14 cellular contexts compared by ENCODE assay signal in genomic region chr19:55085923-55086715, GRCh38. TPM values are rescaled to one million over a fixed set of nuclear protein-coding genes. Genes with fewer than 3 reads are reported as not detected.
DNase-seq lines count a peak whose midpoint lies in the region; ATAC-seq, FAIRE-seq and TF ChIP-seq lines count a peak whose summit lies in the region.
"Had no signal": no experiment of that assay in that cellular context is flagged by ENCODE, and none has a peak within 500 bp of the region (broad histone marks: within the 10 kb centered on the region; RNA-seq: fewer than 3 reads in every experiment).

No MANE protein-coding gene starts in this region.

- peak overlapping the region in 3 of 4 donors; percentile 56 to 70 (median 66) for H3K4me3 Mint-ChIP-seq in CD4-positive, CD25-positive, alpha-beta regulatory T cell
- H3K4me3 Mint-ChIP-seq in T-helper 2 cell treated with Interferon-gamma antibody and Interleukin-4, amounts not matched to agents 5 μg/mL and 100 μg/mL, for 36 hours = no peak overlapping the region
- H3K4me3 Mint-ChIP-seq: activated CD8-positive, alpha-beta T cell treated with anti-CD3 and anti-CD28 coated beads, Interleukin-2, amount 10 ng/mL, durations not matched to agents 7 days and 5 days had no signal

- H2AFZ ChIP-seq in hepatocyte = no peak overlapping the region

- H3K27ac ChIP-seq in CD4-positive, CD25-positive, alpha-beta regulatory T cell (ENCODE audit: insufficient read depth, low read length, poor library complexity, severe bottlenecking) = no peak overlapping the region
- no peak overlapping the region for H3K27ac ChIP-seq in SK-N-MC
- no peak overlapping the region for H3K27ac ChIP-seq in hepatocyte
- H3K27ac ChIP-seq in psoas muscle = no peak overlapping the region
- H3K27ac ChIP-seq in pancreas = no peak overlapping the region

- H3K9me2 ChIP-seq in hepatocyte (replicated peaks; ENCODE audit: insufficient read depth) = no peaks in the 10 kb centered on the region

- H3K27me3 Mint-ChIP-seq in CD4-positive, CD25-positive, alpha-beta regulatory T cell = peaks cover 71% of the 10 kb centered on the region
- peaks cover 50% of the 10 kb centered on the region for H3K27me3 Mint-ChIP-seq in T-helper 2 cell treated with Interferon-gamma antibody and Interleukin-4, amounts not matched to agents 5 μg/mL and 100 μg/mL, for 36 hours (ENCODE audit: low read depth)

- no peaks in the 10 kb centered on the region for H3K9me3 ChIP-seq in CD4-positive, CD25-positive, alpha-beta regulatory T cell (ENCODE audit: control insufficient read depth in 2 of 2, low read length in 2 of 2)
- H3K9me3 ChIP-seq in SK-N-MC (ENCODE audit: low read depth, low read length) (no peaks in the 10 kb centered on the region), hepatocyte (ENCODE audit: low read depth) (no peaks in the 10 kb centered on the region), psoas muscle (no peaks in the 10 kb centered on the region), pancreas (no peaks in the 10 kb centered on the region)

- peaks cover 0 to 44% (median 18%) of the 10 kb centered on the region in 4 donors for H3K4me1 Mint-ChIP-seq in CD4-positive, CD25-positive, alpha-beta regulatory T cell
- peaks cover 17% of the 10 kb centered on the region for H3K4me1 Mint-ChIP-seq in T-helper 2 cell treated with Interferon-gamma antibody and Interleukin-4, amounts not matched to agents 5 μg/mL and 100 μg/mL, for 36 hours (ENCODE audit: low read depth)

- H3K27me3 ChIP-seq in CD4-positive, CD25-positive, alpha-beta regulatory T cell (ENCODE audit: control insufficient read depth, insufficient read depth, low read length) = peaks cover 9% of the 10 kb centered on the region
- peaks cover 29% of the 10 kb centered on the region for H3K27me3 ChIP-seq in hepatocyte
- peaks cover 0 to 74% (median 34%) of the 10 kb centered on the region in 3 donors for H3K27me3 ChIP-seq in psoas muscle (ENCODE audit: insufficient read depth in 3 of 3, low read length in 2 of 3)
- no peaks in the 10 kb centered on the region for H3K27me3 ChIP-seq in pancreas

- no peak for FAIRE-seq in pancreas (lab: Jason Lieb, UNC)
- FAIRE-seq: bronchial epithelial cell, islet of Langerhans, urothelium cell line had no signal

- WGBS in hepatocyte (ENCODE audit: low lambda C conversion rate, missing lambda C conversion rate) = 44% methylated on average over 30 of the region's 35 CpGs
- 15 to 21% (median 16%) methylated on average over 31 to 35 of the region's 35 CpGs for WGBS in psoas muscle, 3 donors
- WGBS in pancreas, 2 donors = 48% methylated on average over 31 to 35 of the region's 35 CpGs

- H3K4me2 ChIP-seq in hepatocyte = peak overlapping the region; percentile 91

- H3K4me3 ChIP-seq in CD4-positive, CD25-positive, alpha-beta regulatory T cell (ENCODE audit: low read depth, low read length) = no peak overlapping the region
- H3K4me3 ChIP-seq in SK-N-MC (peak overlapping the region; percentile 66), hepatocyte (peak overlapping the region; percentile 1), psoas muscle (peak overlapping the region; percentile 68), pancreas (peak overlapping the region in 2 of 4 donors; percentile 22 to 36)

- ATAC-seq in CD4-positive, CD25-positive, alpha-beta regulatory T cell (ENCODE audit: low read depth in 2 of 2) = no peak
- ATAC-seq in psoas muscle = peak in 1 of 4 donors; percentile 2
- no peak for ATAC-seq in pancreas
- no peak for ATAC-seq in GM18502 (IDR thresholded peaks at IDR 0.05; ENCODE audit: poor library complexity, unreplicated experiment)

- no peak overlapping the region for H3K27ac Mint-ChIP-seq in CD4-positive, CD25-positive, alpha-beta regulatory T cell
- H3K27ac Mint-ChIP-seq in T-helper 2 cell treated with Interferon-gamma antibody and Interleukin-4, amounts not matched to agents 5 μg/mL and 100 μg/mL, for 36 hours = no peak overlapping the region
- H3K27ac Mint-ChIP-seq: activated CD8-positive, alpha-beta T cell treated with anti-CD3 and anti-CD28 coated beads, Interleukin-2, amount 10 ng/mL, durations not matched to agents 7 days and 5 days had no signal

- H3K79me2 ChIP-seq in hepatocyte = no peaks in the 10 kb centered on the region

- no peak for DNase-seq in CD4-positive, CD25-positive, alpha-beta regulatory T cell
- DNase-seq in SK-N-MC (ENCODE audit: low read depth, low spot score) (no peak), hepatocyte (ENCODE audit: low spot score) (no peak), psoas muscle (no peak), NCI-H446 (lab: John Stamatoyannopoulos, UW) (no peak), pancreas (no peak)
- DNase-seq in T-helper 2 cell treated with Interferon-gamma antibody and Interleukin-4, amounts not matched to agents 5 μg/mL and 100 μg/mL, for 36 hours (ENCODE audit: low spot score) = no peak
- DNase-seq: NCI-H2081 treated with DMSO at 0.1 percent for 48 hours, RPMI8226 had no signal

- intact Hi-C loops in psoas muscle (cut with DNase I) (loop anchor here in 1 of 2 donors (2.0 kb wide), 1 partner anchor 75 kb away; no protein-coding TSS in a partner anchor), pancreas (cut with DNase I) (no loop called here)

- H3K4me1 ChIP-seq in CD4-positive, CD25-positive, alpha-beta regulatory T cell (ENCODE audit: control insufficient read depth, insufficient read depth, low read length, poor library complexity, severe bottlenecking) = peaks cover 36% of the 10 kb centered on the region
- H3K4me1 ChIP-seq in hepatocyte (ENCODE audit: insufficient read depth) (peaks cover 14% of the 10 kb centered on the region), psoas muscle (peaks cover 30% of the 10 kb centered on the region), pancreas (no peaks in the 10 kb centered on the region)

- peaks cover 0 to 8% (median 0%) of the 10 kb centered on the region in 7 donors for H3K9me3 Mint-ChIP-seq in CD4-positive, CD25-positive, alpha-beta regulatory T cell
- no peaks in the 10 kb centered on the region for H3K9me3 Mint-ChIP-seq in T-helper 2 cell treated with Interferon-gamma antibody and Interleukin-4, amounts not matched to agents 5 μg/mL and 100 μg/mL, for 36 hours

- H3K36me3 Mint-ChIP-seq in CD4-positive, CD25-positive, alpha-beta regulatory T cell = peaks cover 19% of the 10 kb centered on the region
- H3K36me3 Mint-ChIP-seq in T-helper 2 cell treated with Interferon-gamma antibody and Interleukin-4, amounts not matched to agents 5 μg/mL and 100 μg/mL, for 36 hours (ENCODE audit: low read depth) = peaks cover 20% of the 10 kb centered on the region

- peaks cover 5% of the 10 kb centered on the region for H3K36me3 ChIP-seq in CD4-positive, CD25-positive, alpha-beta regulatory T cell (ENCODE audit: control insufficient read depth, insufficient read depth, low read length)
- H3K36me3 ChIP-seq in SK-N-MC (ENCODE audit: insufficient read depth, low read length) (peaks cover 4% of the 10 kb centered on the region; the same call in 1 of the 2 replicates), hepatocyte (replicated peaks; ENCODE audit: insufficient read depth, low read depth) (no peaks in the 10 kb centered on the region), psoas muscle (ENCODE audit: insufficient read depth in 1 of 2, low read depth in 1 of 2) (peaks cover 3 to 13% of the 10 kb centered on the region in 2 donors), pancreas (no peaks in the 10 kb centered on the region)

- H3K9ac ChIP-seq in SK-N-MC (ENCODE audit: insufficient read length) = no peak overlapping the region

- H4K20me1 ChIP-seq in hepatocyte (ENCODE audit: insufficient read depth, poor library complexity, severe bottlenecking) = peaks cover 15% of the 10 kb centered on the region

- TF ChIP-seq CTCF in hepatocyte (IDR thresholded peaks at IDR 0.05; ENCODE audit: poor library complexity) (no peak), psoas muscle (IDR thresholded peaks at IDR 0.05) (no peak), pancreas (IDR thresholded peaks at IDR 0.05) (no peak)

RNA-seq across cellular contexts. Expression of gene EPS8L1, which starts 10.4 kb away (rescaled TPM):
- 4.4 TPM for total RNA-seq in CD4-positive, CD25-positive, alpha-beta regulatory T cell
- polyA plus RNA-seq in CD4-positive, CD25-positive, alpha-beta regulatory T cell = 1 to 10 TPM in 3 of 4 donors, under 1 TPM in 1; 0.41 to 4.0 (median 1.3) TPM
- total RNA-seq in hepatocyte = 20.5 and 25.7 TPM in 2 replicates
- 33.8 and 49.6 TPM in 2 replicates for polyA plus RNA-seq in hepatocyte
- total RNA-seq in psoas muscle = 1 to 10 TPM in 2 of 4 donors, under 1 TPM in 2; 0.53 to 2.5 (median 0.93) TPM
- polyA plus RNA-seq in psoas muscle = 1 to 10 TPM in 2 of 3 donors, under 1 TPM in 1; 0.97 to 1.9 (median 1.4) TPM
- 10 to 100 TPM; 10.2 to 32.0 (median 16.0) TPM for total RNA-seq in pancreas
- 100 to 1,000 TPM; 152 to 279 TPM for polyA plus RNA-seq in pancreas

RNA-seq across cellular contexts. Expression of gene RDH13, which starts 23.2 kb away (rescaled TPM):
- total RNA-seq in CD4-positive, CD25-positive, alpha-beta regulatory T cell = 14.1 TPM
- polyA plus RNA-seq in CD4-positive, CD25-positive, alpha-beta regulatory T cell = 10 to 100 TPM in 3 of 4 donors, 1 to 10 TPM in 1; 9.1 to 16.1 (median 14.7) TPM
- total RNA-seq in hepatocyte = 14.5 and 17.3 TPM in 2 replicates
- polyA plus RNA-seq in hepatocyte = 17.7 and 21.9 TPM in 2 replicates
- total RNA-seq in psoas muscle = 10 to 100 TPM in 3 of 4 donors, 1 to 10 TPM in 1; 4.5 to 18.0 (median 12.9) TPM
- polyA plus RNA-seq in psoas muscle = 10 to 100 TPM; 11.5 to 15.1 (median 13.1) TPM
- 10 to 100 TPM; 10.9 to 27.1 (median 14.2) TPM for total RNA-seq in pancreas
- polyA plus RNA-seq in pancreas = 10 to 100 TPM; 22.0 to 26.6 TPM

RNA-seq across cellular contexts. Expression of gene PPP1R12C, which starts 31.3 kb away (rescaled TPM):
- total RNA-seq in CD4-positive, CD25-positive, alpha-beta regulatory T cell = 191 TPM
- polyA plus RNA-seq in CD4-positive, CD25-positive, alpha-beta regulatory T cell = 1 to 10 TPM; 2.2 to 5.9 (median 3.8) TPM
- total RNA-seq in hepatocyte (69.7 and 71.8 TPM in 2 replicates), psoas muscle (10 to 100 TPM; 20.5 to 35.3 (median 24.8) TPM), pancreas (10 to 100 TPM; 37.1 to 61.5 (median 50.9) TPM)
- polyA plus RNA-seq in hepatocyte (74.5 and 83.6 TPM in 2 replicates), psoas muscle (10 to 100 TPM; 28.5 to 59.1 (median 44.4) TPM), pancreas (100 to 1,000 TPM; 174 to 266 TPM)

RNA-seq across cellular contexts. Expression of gene GP6, which starts 48.1 kb away (rescaled TPM):
- 2.0 TPM for total RNA-seq in CD4-positive, CD25-positive, alpha-beta regulatory T cell
- polyA plus RNA-seq in CD4-positive, CD25-positive, alpha-beta regulatory T cell = not detected
- 0.07 TPM in 1 of 2 replicates, not detected in the other for total RNA-seq in hepatocyte
- polyA plus RNA-seq in hepatocyte = 0.24 and 0.93 TPM in 2 replicates
- total RNA-seq in psoas muscle = under 1 TPM in 2 of 4 donors, not detected in 2; 0.18 to 0.28 TPM
- polyA plus RNA-seq in psoas muscle = under 1 TPM; 0.09 to 0.38 (median 0.10) TPM
- under 1 TPM in 5 of 6 donors, not detected in 1; 0.09 to 0.25 (median 0.24) TPM for total RNA-seq in pancreas
- polyA plus RNA-seq in pancreas = under 1 TPM in 1 of 2 donors, not detected in 1; 0.31 TPM
- total RNA-seq: bronchial epithelial cell had no signal
